Comparison of ENCODE assay signal across 1 cellular context in the genomic region with DNA sequence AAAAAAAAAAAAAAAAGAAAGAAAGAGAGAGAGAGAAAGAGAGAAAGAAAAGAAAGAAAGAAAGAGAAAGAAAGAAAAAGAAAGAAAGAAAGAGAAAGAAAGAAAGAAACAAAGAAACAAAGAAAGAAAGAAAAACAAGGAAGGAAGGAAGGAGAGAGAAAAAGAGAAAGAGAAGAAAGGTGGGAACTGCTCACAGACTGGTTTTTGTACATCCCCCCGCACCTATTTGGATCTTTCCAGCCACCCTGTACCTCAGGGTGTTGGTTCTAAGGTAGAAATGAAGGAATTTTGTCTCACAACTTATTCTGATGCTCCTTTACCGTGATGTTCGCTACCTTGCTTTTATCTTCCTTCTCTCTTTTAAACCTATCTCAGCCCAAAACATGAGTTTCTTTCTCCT.
TF ChIP-seq lines count a peak whose summit lies in the region.

No MANE protein-coding gene starts in this region.

TF ChIP-seq in K562, 482 proteins besides CTCF, POLR2A, EP300 and RAD21 (continued from another document):
- TF ChIP-seq CBFB (CRISPR knock-in tag; IDR thresholded peaks at IDR 0.05) = no peak
- no peak for TF ChIP-seq ZHX1 (conservative IDR thresholded peaks at IDR 0.05; ENCODE audit: low read length)
- TF ChIP-seq SP1 (CRISPR knock-in tag; IDR thresholded peaks at IDR 0.05) = no peak
- no peak for TF ChIP-seq MEF2A (IDR thresholded peaks at IDR 0.05; ENCODE audit: control insufficient read depth, low read depth, low read length)
- TF ChIP-seq GMEB1 (CRISPR knock-in tag; IDR thresholded peaks at IDR 0.05) = no peak
- TF ChIP-seq HOMEZ (CRISPR knock-in tag; IDR thresholded peaks at IDR 0.05) = no peak
- TF ChIP-seq NFYB (IDR thresholded peaks at IDR 0.05; ENCODE audit: extremely low read depth, insufficient read length) = no peak
- no peak for TF ChIP-seq PBX2 (CRISPR knock-in tag; IDR thresholded peaks at IDR 0.05; ENCODE audit: low read depth)
- no peak for TF ChIP-seq PBX2 (tag; conservative IDR thresholded peaks at IDR 0.05; ENCODE audit: low read depth)
- peak; percentile 70 for TF ChIP-seq U2AF2 (optimal IDR thresholded peaks at IDR 0.05; ENCODE audit: low read depth, low read length)
- no peak for TF ChIP-seq FOXP4 (CRISPR knock-in tag; IDR thresholded peaks at IDR 0.05; ENCODE audit: borderline replicate concordance)
- TF ChIP-seq SP2 (IDR thresholded peaks at IDR 0.05; ENCODE audit: extremely low read depth, low read depth, low read length, poor library complexity, severe bottlenecking) = no peak
- TF ChIP-seq HEY1 (CRISPR knock-in tag; IDR thresholded peaks at IDR 0.05; ENCODE audit: borderline replicate concordance) = no peak
- peak; percentile 80 for TF ChIP-seq U2AF1 (optimal IDR thresholded peaks at IDR 0.05; ENCODE audit: low read depth, low read length)
- TF ChIP-seq CBFA2T3 (IDR thresholded peaks at IDR 0.05) = no peak
- TF ChIP-seq, protein P1, sequence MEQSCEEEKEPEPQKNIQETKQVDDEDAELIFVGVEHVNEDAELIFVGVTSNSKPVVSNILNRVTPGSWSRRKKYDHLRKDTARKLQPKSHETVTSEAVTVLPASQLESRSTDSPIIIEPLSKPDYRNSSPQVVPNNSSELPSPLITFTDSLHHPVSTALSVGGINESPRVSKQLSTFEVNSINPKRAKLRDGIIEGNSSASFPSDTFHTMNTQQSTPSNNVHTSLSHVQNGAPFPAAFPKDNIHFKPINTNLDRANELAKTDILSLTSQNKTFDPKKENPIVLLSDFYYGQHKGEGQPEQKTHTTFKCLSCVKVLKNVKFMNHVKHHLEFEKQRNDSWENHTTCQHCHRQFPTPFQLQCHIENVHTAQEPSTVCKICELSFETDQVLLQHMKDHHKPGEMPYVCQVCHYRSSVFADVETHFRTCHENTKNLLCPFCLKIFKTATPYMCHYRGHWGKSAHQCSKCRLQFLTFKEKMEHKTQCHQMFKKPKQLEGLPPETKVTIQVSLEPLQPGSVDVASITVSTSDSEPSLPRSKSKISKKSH (CRISPR knock-in tag; IDR thresholded peaks at IDR 0.05) = no peak
- no peak for TF ChIP-seq ZBED1 (IDR thresholded peaks at IDR 0.05)
- no peak for TF ChIP-seq ZKSCAN8 (CRISPR knock-in tag; IDR thresholded peaks at IDR 0.05)
